Comparison of ENCODE assay signal across 8 cellular contexts in genomic region chr21:36069713-36070573, GRCh38. TPM values are rescaled to one million over a fixed set of nuclear protein-coding genes. Genes with fewer than 3 reads are reported as not detected.
DNase-seq lines count a peak whose midpoint lies in the region; ATAC-seq and TF ChIP-seq lines count a peak whose summit lies in the region.

TSS of gene CBR1 (plus strand) at chr21:36070024. CDS start at chr21:36070116, 92 bp downstream.

- peak within 1 kb of the TSS; percentile 85 for H3K27ac Mint-ChIP-seq in T-helper 2 cell treated with Interferon-gamma antibody and Interleukin-4, amounts not matched to agents 5 μg/mL and 100 μg/mL, for 36 hours

- H3K27ac ChIP-seq in ascending aorta (peak within 1 kb of the TSS; percentile 75 to 84), right cardiac atrium (ENCODE audit: low read length) (peak within 1 kb of the TSS; percentile 42), urinary bladder (ENCODE audit: low read depth) (peak within 1 kb of the TSS; percentile 73)

- no peaks in the 10 kb centered on the region for H3K27me3 Mint-ChIP-seq in T-helper 2 cell treated with Interferon-gamma antibody and Interleukin-4, amounts not matched to agents 5 μg/mL and 100 μg/mL, for 36 hours (ENCODE audit: low read depth)

- H3K4me3 ChIP-seq in GM12865 (ENCODE audit: low read depth, low read length) (peak within 1 kb of the TSS; percentile 78), ascending aorta (peak within 1 kb of the TSS; percentile 83 to 93), right cardiac atrium (ENCODE audit: low read length) (peak within 1 kb of the TSS; percentile 38), urinary bladder (ENCODE audit: low read depth, low read length) (peak within 1 kb of the TSS; percentile 68)

- H3K27me3 ChIP-seq in ascending aorta (no peaks in the 10 kb centered on the region), right cardiac atrium (ENCODE audit: control insufficient read depth, insufficient read depth) (no peaks in the 10 kb centered on the region)

- no peak for TF ChIP-seq CTCF in GM12865 (IDR thresholded peaks at IDR 0.05; ENCODE audit: insufficient read depth, low read depth, low read length, missing control alignments)
- TF ChIP-seq CTCF in ascending aorta (IDR thresholded peaks at IDR 0.05), result peak in 1 of 3 experiments; percentile 11

- 1% methylated on average over 71 of the region's 71 CpGs for WGBS in right cardiac atrium
- WGBS in urinary bladder, result under 1% methylated on average over 71 of the region's 71 CpGs

- H3K9me3 ChIP-seq in ascending aorta, result no peaks in the 10 kb centered on the region
- H3K9me3 ChIP-seq in right cardiac atrium (ENCODE audit: control insufficient read depth, low read length), result no peaks in the 10 kb centered on the region

- peaks cover 31% of the 10 kb centered on the region for H3K4me1 Mint-ChIP-seq in T-helper 2 cell treated with Interferon-gamma antibody and Interleukin-4, amounts not matched to agents 5 μg/mL and 100 μg/mL, for 36 hours (ENCODE audit: low read depth)

- intact Hi-C loops in ascending aorta (cut with DNase I), result loop anchor here (10.0 kb wide), 1 partner anchor 1185 kb away; no protein-coding TSS in a partner anchor
- intact Hi-C loops in right cardiac atrium (cut with DNase I), result loop anchor here in 1 of 4 donors (10.0 kb wide), 1 partner anchor 45 kb away; no protein-coding TSS in a partner anchor

- peaks cover 34% of the 10 kb centered on the region for H3K36me3 Mint-ChIP-seq in T-helper 2 cell treated with Interferon-gamma antibody and Interleukin-4, amounts not matched to agents 5 μg/mL and 100 μg/mL, for 36 hours (ENCODE audit: low read depth)

- H3K36me3 ChIP-seq in ascending aorta (peaks cover 0 to 14% of the 10 kb centered on the region in 2 donors), urinary bladder (ENCODE audit: insufficient read depth) (no peaks in the 10 kb centered on the region)

- peak within 1 kb of the TSS; percentile 91 for H3K4me3 Mint-ChIP-seq in T-helper 2 cell treated with Interferon-gamma antibody and Interleukin-4, amounts not matched to agents 5 μg/mL and 100 μg/mL, for 36 hours

- peak; percentile 94 for DNase-seq in GM12865 (ENCODE audit: low read depth)
- DNase-seq in NCI-H146 treated with DMSO at 0.1 percent for 48 hours (lab: John Stamatoyannopoulos, UW; ENCODE audit: unreplicated experiment), result peak; percentile 65
- peak; percentile 87 for DNase-seq in T-helper 2 cell treated with Interferon-gamma antibody and Interleukin-4, amounts not matched to agents 5 μg/mL and 100 μg/mL, for 36 hours (ENCODE audit: low spot score)
- DNase-seq in ascending aorta (ENCODE audit: low spot score in 2 of 2), result peak; percentile 82 to 96
- DNase-seq in right cardiac atrium, result peak; percentile 97 to 99 (median 98)
- DNase-seq in pulmonary artery endothelial cell (ENCODE audit: low read depth, low spot score), result peak; percentile 54

- H3K4me1 ChIP-seq in ascending aorta (peaks cover 11 to 12% of the 10 kb centered on the region in 2 donors), right cardiac atrium (ENCODE audit: control insufficient read depth, insufficient read depth, low read length) (peaks cover 9% of the 10 kb centered on the region), urinary bladder (ENCODE audit: insufficient read depth) (no peaks in the 10 kb centered on the region)

- peaks cover 19% of the 10 kb centered on the region for H3K9me3 Mint-ChIP-seq in T-helper 2 cell treated with Interferon-gamma antibody and Interleukin-4, amounts not matched to agents 5 μg/mL and 100 μg/mL, for 36 hours

- ATAC-seq in HG02763 (IDR thresholded peaks at IDR 0.05; ENCODE audit: unreplicated experiment), result peak; percentile 80
- peak; percentile 98 for ATAC-seq in right cardiac atrium

RNA-seq across cellular contexts. Expression of gene CBR1, which starts in this region (rescaled TPM):
- 101 TPM for total RNA-seq in ascending aorta
- total RNA-seq in right cardiac atrium, result 10 to 100 TPM; 20.5 to 35.1 (median 29.3) TPM
- polyA plus RNA-seq in right cardiac atrium, result 31.8 TPM
- total RNA-seq in pulmonary artery endothelial cell, result 98.5 and 154 TPM in 2 replicates
- 36.9 TPM for total RNA-seq in urinary bladder
- polyA plus RNA-seq in urinary bladder, result 132 TPM

Comparison
In these comparisons a context has a peak if more than half of its experiments do, and no peak if none do; other contexts are left out.
1. Peak in every context shown above with its lines: DNase-seq, ATAC-seq, H3K4me3 ChIP-seq and H3K27ac ChIP-seq.
2. H3K4me3 ChIP-seq: peak in every context shown above with its lines; median percentile 88 in ascending aorta; 78 in GM12865; 68 in urinary bladder; 38 in right cardiac atrium.